1 cellular context compared by ENCODE assay signal in genomic region chr1:117135329-117135728, GRCh38.
TF ChIP-seq lines count a peak whose summit lies in the region.

No MANE protein-coding gene starts in this region.

TF ChIP-seq in H1, 55 proteins besides CTCF, POLR2A, EP300 and RAD21:
- no peak for TF ChIP-seq RNF2 (IDR thresholded peaks at IDR 0.05; ENCODE audit: borderline replicate concordance, low read depth, low read length, missing control alignments, poor library complexity, severe bottlenecking)
- TF ChIP-seq SUZ12 (IDR thresholded peaks at IDR 0.05; ENCODE audit: low read length), result no peak
- TF ChIP-seq SP1 (IDR thresholded peaks at IDR 0.05; ENCODE audit: low read depth, low read length), result no peak
- TF ChIP-seq POLR2AphosphoS5 (IDR thresholded peaks at IDR 0.05; ENCODE audit: low read depth, low read length), result no peak
- TF ChIP-seq TAF7 (optimal IDR thresholded peaks at IDR 0.05; ENCODE audit: borderline replicate concordance, low read depth, low read length), result no peak
- no peak for TF ChIP-seq KDM5A (IDR thresholded peaks at IDR 0.05; ENCODE audit: low read length)
- TF ChIP-seq, protein P1, sequence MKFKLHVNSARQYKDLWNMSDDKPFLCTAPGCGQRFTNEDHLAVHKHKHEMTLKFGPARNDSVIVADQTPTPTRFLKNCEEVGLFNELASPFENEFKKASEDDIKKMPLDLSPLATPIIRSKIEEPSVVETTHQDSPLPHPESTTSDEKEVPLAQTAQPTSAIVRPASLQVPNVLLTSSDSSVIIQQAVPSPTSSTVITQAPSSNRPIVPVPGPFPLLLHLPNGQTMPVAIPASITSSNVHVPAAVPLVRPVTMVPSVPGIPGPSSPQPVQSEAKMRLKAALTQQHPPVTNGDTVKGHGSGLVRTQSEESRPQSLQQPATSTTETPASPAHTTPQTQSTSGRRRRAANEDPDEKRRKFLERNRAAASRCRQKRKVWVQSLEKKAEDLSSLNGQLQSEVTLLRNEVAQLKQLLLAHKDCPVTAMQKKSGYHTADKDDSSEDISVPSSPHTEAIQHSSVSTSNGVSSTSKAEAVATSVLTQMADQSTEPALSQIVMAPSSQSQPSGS (IDR thresholded peaks at IDR 0.05; ENCODE audit: low read length), result no peak
- TF ChIP-seq MAFK (IDR thresholded peaks at IDR 0.05; ENCODE audit: low read depth, low read length), result no peak
- TF ChIP-seq SIRT6 (IDR thresholded peaks at IDR 0.05; ENCODE audit: low read length), result no peak
- TF ChIP-seq, protein P2, sequence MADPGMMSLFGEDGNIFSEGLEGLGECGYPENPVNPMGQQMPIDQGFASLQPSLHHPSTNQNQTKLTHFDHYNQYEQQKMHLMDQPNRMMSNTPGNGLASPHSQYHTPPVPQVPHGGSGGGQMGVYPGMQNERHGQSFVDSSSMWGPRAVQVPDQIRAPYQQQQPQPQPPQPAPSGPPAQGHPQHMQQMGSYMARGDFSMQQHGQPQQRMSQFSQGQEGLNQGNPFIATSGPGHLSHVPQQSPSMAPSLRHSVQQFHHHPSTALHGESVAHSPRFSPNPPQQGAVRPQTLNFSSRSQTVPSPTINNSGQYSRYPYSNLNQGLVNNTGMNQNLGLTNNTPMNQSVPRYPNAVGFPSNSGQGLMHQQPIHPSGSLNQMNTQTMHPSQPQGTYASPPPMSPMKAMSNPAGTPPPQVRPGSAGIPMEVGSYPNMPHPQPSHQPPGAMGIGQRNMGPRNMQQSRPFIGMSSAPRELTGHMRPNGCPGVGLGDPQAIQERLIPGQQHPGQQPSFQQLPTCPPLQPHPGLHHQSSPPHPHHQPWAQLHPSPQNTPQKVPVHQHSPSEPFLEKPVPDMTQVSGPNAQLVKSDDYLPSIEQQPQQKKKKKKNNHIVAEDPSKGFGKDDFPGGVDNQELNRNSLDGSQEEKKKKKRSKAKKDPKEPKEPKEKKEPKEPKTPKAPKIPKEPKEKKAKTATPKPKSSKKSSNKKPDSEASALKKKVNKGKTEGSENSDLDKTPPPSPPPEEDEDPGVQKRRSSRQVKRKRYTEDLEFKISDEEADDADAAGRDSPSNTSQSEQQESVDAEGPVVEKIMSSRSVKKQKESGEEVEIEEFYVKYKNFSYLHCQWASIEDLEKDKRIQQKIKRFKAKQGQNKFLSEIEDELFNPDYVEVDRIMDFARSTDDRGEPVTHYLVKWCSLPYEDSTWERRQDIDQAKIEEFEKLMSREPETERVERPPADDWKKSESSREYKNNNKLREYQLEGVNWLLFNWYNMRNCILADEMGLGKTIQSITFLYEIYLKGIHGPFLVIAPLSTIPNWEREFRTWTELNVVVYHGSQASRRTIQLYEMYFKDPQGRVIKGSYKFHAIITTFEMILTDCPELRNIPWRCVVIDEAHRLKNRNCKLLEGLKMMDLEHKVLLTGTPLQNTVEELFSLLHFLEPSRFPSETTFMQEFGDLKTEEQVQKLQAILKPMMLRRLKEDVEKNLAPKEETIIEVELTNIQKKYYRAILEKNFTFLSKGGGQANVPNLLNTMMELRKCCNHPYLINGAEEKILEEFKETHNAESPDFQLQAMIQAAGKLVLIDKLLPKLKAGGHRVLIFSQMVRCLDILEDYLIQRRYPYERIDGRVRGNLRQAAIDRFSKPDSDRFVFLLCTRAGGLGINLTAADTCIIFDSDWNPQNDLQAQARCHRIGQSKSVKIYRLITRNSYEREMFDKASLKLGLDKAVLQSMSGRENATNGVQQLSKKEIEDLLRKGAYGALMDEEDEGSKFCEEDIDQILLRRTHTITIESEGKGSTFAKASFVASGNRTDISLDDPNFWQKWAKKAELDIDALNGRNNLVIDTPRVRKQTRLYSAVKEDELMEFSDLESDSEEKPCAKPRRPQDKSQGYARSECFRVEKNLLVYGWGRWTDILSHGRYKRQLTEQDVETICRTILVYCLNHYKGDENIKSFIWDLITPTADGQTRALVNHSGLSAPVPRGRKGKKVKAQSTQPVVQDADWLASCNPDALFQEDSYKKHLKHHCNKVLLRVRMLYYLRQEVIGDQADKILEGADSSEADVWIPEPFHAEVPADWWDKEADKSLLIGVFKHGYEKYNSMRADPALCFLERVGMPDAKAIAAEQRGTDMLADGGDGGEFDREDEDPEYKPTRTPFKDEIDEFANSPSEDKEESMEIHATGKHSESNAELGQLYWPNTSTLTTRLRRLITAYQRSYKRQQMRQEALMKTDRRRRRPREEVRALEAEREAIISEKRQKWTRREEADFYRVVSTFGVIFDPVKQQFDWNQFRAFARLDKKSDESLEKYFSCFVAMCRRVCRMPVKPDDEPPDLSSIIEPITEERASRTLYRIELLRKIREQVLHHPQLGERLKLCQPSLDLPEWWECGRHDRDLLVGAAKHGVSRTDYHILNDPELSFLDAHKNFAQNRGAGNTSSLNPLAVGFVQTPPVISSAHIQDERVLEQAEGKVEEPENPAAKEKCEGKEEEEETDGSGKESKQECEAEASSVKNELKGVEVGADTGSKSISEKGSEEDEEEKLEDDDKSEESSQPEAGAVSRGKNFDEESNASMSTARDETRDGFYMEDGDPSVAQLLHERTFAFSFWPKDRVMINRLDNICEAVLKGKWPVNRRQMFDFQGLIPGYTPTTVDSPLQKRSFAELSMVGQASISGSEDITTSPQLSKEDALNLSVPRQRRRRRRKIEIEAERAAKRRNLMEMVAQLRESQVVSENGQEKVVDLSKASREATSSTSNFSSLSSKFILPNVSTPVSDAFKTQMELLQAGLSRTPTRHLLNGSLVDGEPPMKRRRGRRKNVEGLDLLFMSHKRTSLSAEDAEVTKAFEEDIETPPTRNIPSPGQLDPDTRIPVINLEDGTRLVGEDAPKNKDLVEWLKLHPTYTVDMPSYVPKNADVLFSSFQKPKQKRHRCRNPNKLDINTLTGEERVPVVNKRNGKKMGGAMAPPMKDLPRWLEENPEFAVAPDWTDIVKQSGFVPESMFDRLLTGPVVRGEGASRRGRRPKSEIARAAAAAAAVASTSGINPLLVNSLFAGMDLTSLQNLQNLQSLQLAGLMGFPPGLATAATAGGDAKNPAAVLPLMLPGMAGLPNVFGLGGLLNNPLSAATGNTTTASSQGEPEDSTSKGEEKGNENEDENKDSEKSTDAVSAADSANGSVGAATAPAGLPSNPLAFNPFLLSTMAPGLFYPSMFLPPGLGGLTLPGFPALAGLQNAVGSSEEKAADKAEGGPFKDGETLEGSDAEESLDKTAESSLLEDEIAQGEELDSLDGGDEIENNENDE (IDR thresholded peaks at IDR 0.05; ENCODE audit: insufficient replicate concordance, low read length), result no peak
- TF ChIP-seq CBX5 (IDR thresholded peaks at IDR 0.05; ENCODE audit: low read depth, low read length), result no peak
